1 cellular context compared by ENCODE assay signal in the genomic region with DNA sequence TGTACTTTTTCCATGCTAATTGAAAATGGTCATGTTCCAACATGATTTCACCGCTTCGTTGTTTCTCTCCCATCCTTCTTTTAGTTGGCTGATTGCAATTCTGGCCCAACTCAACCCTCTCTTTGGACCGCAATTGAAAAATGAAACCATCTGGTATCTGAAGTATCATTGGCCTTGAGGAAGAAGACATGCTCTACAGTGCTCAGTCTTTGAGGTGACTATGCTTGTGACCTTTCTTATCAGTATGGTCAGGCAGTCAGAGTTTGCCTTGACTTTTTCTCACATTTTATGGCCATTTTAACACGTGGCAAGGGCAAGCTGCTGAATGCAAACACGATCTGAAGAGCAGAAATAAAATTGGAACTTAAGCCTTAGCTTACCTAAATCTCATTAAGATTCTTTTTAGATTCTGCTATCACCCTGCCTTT.
TF ChIP-seq lines count a peak whose summit lies in the region.

No MANE protein-coding gene starts in this region.

TF ChIP-seq in GM12878, 131 proteins besides CTCF, POLR2A, EP300 and RAD21:
- TF ChIP-seq HDAC2 (IDR thresholded peaks at IDR 0.05) (no peak), CREB1 (IDR thresholded peaks at IDR 0.05; ENCODE audit: low read depth) (no peak), BACH1 (IDR thresholded peaks at IDR 0.05; ENCODE audit: borderline replicate concordance) (no peak), RCOR1 (conservative IDR thresholded peaks at IDR 0.05; ENCODE audit: low read depth, low read length) (no peak), RBBP5 (conservative IDR thresholded peaks at IDR 0.05) (no peak)
